Comparison of ENCODE assay signal across 8 cellular contexts in genomic region chr5:122076669-122077450, GRCh38. TPM values are rescaled to one million over a fixed set of nuclear protein-coding genes. Genes with fewer than 3 reads are reported as not detected.
A peak's percentile ranks its signal among the peaks of the same experiment; 100 is the strongest.
DNase-seq lines count a peak whose midpoint lies in the region; ATAC-seq and TF ChIP-seq lines count a peak whose summit lies in the region.

No MANE protein-coding gene starts in this region.

- H2AFZ ChIP-seq in OCI-LY1 (ENCODE audit: low read length) (no peak overlapping the region), parathyroid adenoma (peak overlapping the region; percentile 86)

- TF ChIP-seq CTCF in GM12864 (IDR thresholded peaks at IDR 0.05; ENCODE audit: low read depth, low read length, missing control alignments) (peak; percentile 65), OCI-LY1 (IDR thresholded peaks at IDR 0.05; ENCODE audit: low read length) (peak; percentile 29; the same call in 1 of the 2 replicates), parathyroid adenoma (IDR thresholded peaks at IDR 0.05) (peak; percentile 53)

- DNase-seq in 8988T = peak; percentile 50
- DNase-seq in GM12864 (ENCODE audit: low read depth) = no peak
- peak; percentile 71 for DNase-seq in amniotic stem cell (lab: John Stamatoyannopoulos, UW)
- peak; percentile 78 for DNase-seq in left ventricle myocardium superior
- DNase-seq in foreskin melanocyte = no peak

- H4K20me1 ChIP-seq in OCI-LY1 (ENCODE audit: insufficient read depth, low read length) = no peaks in the 10 kb centered on the region

- H3K27ac ChIP-seq in OCI-LY1 (ENCODE audit: low read depth, low read length, poor library complexity, severe bottlenecking) = no peak overlapping the region
- no peak overlapping the region for H3K27ac ChIP-seq in parathyroid adenoma

- no peaks in the 10 kb centered on the region for H3F3A ChIP-seq in OCI-LY1 (ENCODE audit: insufficient read depth, low read length)

- no peak overlapping the region for H3K4me2 ChIP-seq in OCI-LY1 (ENCODE audit: low read length)
- peak overlapping the region; percentile 89 for H3K4me2 ChIP-seq in parathyroid adenoma (ENCODE audit: low read length)

- H3K4me3 ChIP-seq in GM12864 (ENCODE audit: low read depth, low read length) = peak overlapping the region; percentile 6; the same call in 1 of the 2 replicates
- H3K4me3 ChIP-seq in OCI-LY1 (ENCODE audit: low read depth, low read length, poor library complexity, severe bottlenecking) = no peak overlapping the region
- H3K4me3 ChIP-seq in parathyroid adenoma (ENCODE audit: low read depth, low read length) = peak overlapping the region; percentile 52

- H3K79me2 ChIP-seq in OCI-LY1 (ENCODE audit: insufficient read depth, low read length) (no peaks in the 10 kb centered on the region), parathyroid adenoma (no peaks in the 10 kb centered on the region)

- no peaks in the 10 kb centered on the region for H3K9me2 ChIP-seq in OCI-LY1 (ENCODE audit: low read depth, low read length)

- no peaks in the 10 kb centered on the region for H3K4me1 ChIP-seq in OCI-LY1 (ENCODE audit: insufficient read depth, low read length, severe bottlenecking)
- no peaks in the 10 kb centered on the region for H3K4me1 ChIP-seq in parathyroid adenoma

- no peaks in the 10 kb centered on the region for H3K9me3 ChIP-seq in OCI-LY1 (ENCODE audit: low read length)
- H3K9me3 ChIP-seq in parathyroid adenoma (ENCODE audit: control insufficient read depth, low read length) = no peaks in the 10 kb centered on the region

- peak; percentile 57 for ATAC-seq in HG03196 (IDR thresholded peaks at IDR 0.05; ENCODE audit: unreplicated experiment)
- ATAC-seq in left ventricle myocardium superior = peak; percentile 81

- intact Hi-C loops in left ventricle myocardium superior (cut with micrococcal nuclease) = no loop called here

- H3K27me3 ChIP-seq in OCI-LY1 (ENCODE audit: insufficient read depth, low read length) (no peaks in the 10 kb centered on the region), parathyroid adenoma (ENCODE audit: control insufficient read depth, insufficient read depth, low read length) (no peaks in the 10 kb centered on the region)

- H3K36me3 ChIP-seq in OCI-LY1 (ENCODE audit: insufficient read depth, low read length) (no peaks in the 10 kb centered on the region), parathyroid adenoma (ENCODE audit: control insufficient read depth, insufficient read depth, low read length) (no peaks in the 10 kb centered on the region)

- H3K9ac ChIP-seq in OCI-LY1 (ENCODE audit: low read length) = no peak overlapping the region
- no peak overlapping the region for H3K9ac ChIP-seq in parathyroid adenoma

RNA-seq across cellular contexts. Expression of gene LOX, which starts 1.2 kb away (rescaled TPM):
- 6.0 TPM for total RNA-seq in left ventricle myocardium superior

RNA-seq across cellular contexts. Expression of gene ZNF474, which starts 52.5 kb away (rescaled TPM):
- not detected for total RNA-seq in left ventricle myocardium superior

Comparison
In these comparisons a context has a peak if more than half of its experiments do, and no peak if none do; other contexts are left out.
1. DNase-seq: peak in 8988T (single experiment), amniotic stem cell (single experiment) and left ventricle myocardium superior (single experiment); none in GM12864 (single experiment) and foreskin melanocyte (single experiment).
2. Peak in every context shown above with its lines, with median percentiles within 50 percentile points of each other: CTCF ChIP-seq.